36 cellular contexts compared by ENCODE assay signal in the genomic region with DNA sequence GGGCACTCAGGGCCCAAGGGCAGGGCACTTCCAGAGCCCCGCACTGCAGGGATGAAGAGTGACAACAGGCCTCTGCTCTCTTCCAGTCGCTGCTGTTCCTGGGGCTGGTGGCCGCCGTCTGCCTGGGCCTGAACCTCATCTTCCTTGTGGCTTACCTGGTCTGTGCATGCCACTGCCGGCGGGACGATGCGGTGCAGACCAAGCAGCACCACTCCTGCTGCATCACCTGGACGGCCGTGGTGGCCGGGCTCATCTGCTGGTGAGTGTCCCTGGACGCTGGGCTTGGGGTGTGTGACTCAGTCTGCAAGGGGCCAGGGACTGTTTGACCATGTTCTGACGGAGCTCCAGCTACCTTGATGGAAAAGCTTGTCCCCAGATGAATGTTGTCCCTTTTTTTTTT. TPM values are rescaled to one million over a fixed set of nuclear protein-coding genes. Genes with fewer than 3 reads are reported as not detected.
"Had no signal": no experiment of that assay in that cellular context is flagged by ENCODE, and none has a peak within 500 bp of the region (broad histone marks: within the 10 kb centered on the region; RNA-seq: fewer than 3 reads in every experiment).

No MANE protein-coding gene starts in this region.

- H3K27me3 ChIP-seq: adrenal gland, ascending aorta, body of pancreas, brain microvascular endothelial cell, breast epithelium, cardiac muscle cell had no signal

- H3K9me3 ChIP-seq: adrenal gland, ascending aorta, body of pancreas, breast epithelium had no signal

- H3K4me1 ChIP-seq: adrenal gland, ascending aorta, body of pancreas, breast epithelium had no signal

- DNase-seq: activated effector memory CD4-positive, alpha-beta T cell treated with anti-CD3 and anti-CD28 coated beads, Interleukin-2, amount 50 U/mL, for 16 hours; activated effector memory CD4-positive, alpha-beta T cell treated with Interleukin-2 at 50 U/mL for 16 hours; activated gamma-delta T cell; activated gamma-delta T cell treated with Interleukin-2 at 50 U/mL for 16 hours; activated naive CD4-positive, alpha-beta T cell; activated naive CD4-positive, alpha-beta T cell treated with anti-CD3 and anti-CD28 coated beads for 36 hours; activated naive CD4-positive, alpha-beta T cell treated with anti-CD3 and anti-CD28 coated beads, Interleukin-2, amount 10 ng/mL, durations not matched to agents 7 days and 5 days; activated naive CD4-positive, alpha-beta T cell treated with anti-CD3 and anti-CD28 coated beads, Interleukin-2, amount 50 U/mL, for 16 hours; activated naive CD4-positive, alpha-beta T cell treated with Interleukin-2 at 50 U/mL for 16 hours; activated naive CD8-positive, alpha-beta T cell treated with anti-CD3 and anti-CD28 coated beads for 36 hours; activated naive CD8-positive, alpha-beta T cell treated with anti-CD3 and anti-CD28 coated beads, Interleukin-2, amount 10 ng/mL, durations not matched to agents 7 days and 5 days; activated naive CD8-positive, alpha-beta T cell treated with anti-CD3 and anti-CD28 coated beads, Interleukin-2, amount 50 U/mL, for 24 hours; activated T-cell treated with anti-CD3 and anti-CD28 coated beads for 4 hours; activated T-cell treated with anti-CD3 and anti-CD28 coated beads, Interleukin-2, amount 50 U/mL, for 1 hour; activated T-cell treated with anti-CD3 and anti-CD28 coated beads, Interleukin-2, amount 50 U/mL, for 24 hours; activated T-cell treated with anti-CD3 and anti-CD28 coated beads, Interleukin-2, amount 50 U/mL, for 4 hours; activated T-cell treated with anti-CD3 and anti-CD28 coated beads, Interleukin-2, amount 50 U/mL, for 72 hours; adrenal gland; amniotic stem cell; amygdala; anterior cingulate cortex; aorta; body of pancreas; brain microvascular endothelial cell; caudate nucleus; central memory CD4-positive, alpha-beta T cell; cerebellar nuclear complex had no signal

- H3K36me3 ChIP-seq: adrenal gland, brain microvascular endothelial cell, breast epithelium, cardiac muscle cell had no signal

- H3K27ac ChIP-seq: adrenal gland, ascending aorta, body of pancreas, brain microvascular endothelial cell, breast epithelium, cardiac muscle cell had no signal

- H3K4me3 ChIP-seq: adrenal gland, ascending aorta, body of pancreas, breast epithelium, cardiac muscle cell had no signal

- ATAC-seq: activated naive CD4-positive, alpha-beta T cell treated with anti-CD3 and anti-CD28 coated beads, Interleukin-2, amount 50 U/mL, for 72 hours; activated naive CD8-positive, alpha-beta T cell treated with anti-CD3 and anti-CD28 coated beads, Interleukin-2, amount 50 U/mL, for 24 hours; activated T-cell treated with anti-CD3 and anti-CD28 coated beads, Interleukin-2, amount 50 U/mL, for 4 hours; activated T-cell treated with anti-CD3 and anti-CD28 coated beads, Interleukin-2, amount 50 U/mL, for 72 hours; activated T-helper 17 cell treated with anti-CD3 and anti-CD28 coated beads, Interleukin-2, amount 50 U/mL, for 72 hours; body of pancreas had no signal

RNA-seq across cellular contexts. Expression of a gene that starts 51.6 kb away (rescaled TPM):
- total RNA-seq: activated naive CD8-positive, alpha-beta T cell treated with anti-CD3 and anti-CD28 coated beads for 36 hours; activated T-cell treated with anti-CD3 and anti-CD28 coated beads, Interleukin-2, amount 50 U/mL, for 4 hours; aorta; ascending aorta; astrocyte; body of pancreas; breast epithelium; bronchial epithelial cell; cardiac muscle cell; cardiac septum had no signal
- polyA plus RNA-seq: adipose tissue, aorta, cardiac muscle cell had no signal
